Comparison of ENCODE assay signal across 8 cellular contexts in genomic region chr11:62727007-62727832, GRCh38. TPM values are rescaled to one million over a fixed set of nuclear protein-coding genes. Genes with fewer than 3 reads are reported as not detected.
DNase-seq lines count a peak whose midpoint lies in the region; ATAC-seq, FAIRE-seq and TF ChIP-seq lines count a peak whose summit lies in the region.

HNRNPUL2 (minus strand) TSS chr11:62727457; CDS start chr11:62727156, 301 bp downstream.

- intact Hi-C loops in endothelial cell of umbilical vein (cut with micrococcal nuclease), result loop anchor here (1.0 to 5.0 kb wide), 7 partner anchors 18 to 155 kb away; partner anchors contain the start of genes GANAB, SLC3A2, TAF6L and TMEM223

- peak within 1 kb of the TSS; percentile 91 for H3K4me3 ChIP-seq in OCI-LY3 (ENCODE audit: low read length)
- peak within 1 kb of the TSS; percentile 71 to 99 (median 94) for H3K4me3 ChIP-seq in endothelial cell of umbilical vein (replicated peaks in 1 of 3; ENCODE audit: insufficient read depth in 1 of 3, low read depth in 1 of 3, low read length in 3 of 3)
- H3K4me3 ChIP-seq in mononuclear cell (ENCODE audit: low read length), result peak within 1 kb of the TSS; percentile 99

- TF ChIP-seq POLR2A in endothelial cell of umbilical vein (IDR thresholded peaks at IDR 0.05; ENCODE audit: low read depth, low read length), result peak; percentile 92

- no peak for FAIRE-seq in D721Med (lab: Jason Lieb, UNC)
- peak; percentile 95 for FAIRE-seq in endothelial cell of umbilical vein (lab: Jason Lieb, UNC)

- peaks cover 83% of the 10 kb centered on the region for H3K79me2 ChIP-seq in OCI-LY3 (ENCODE audit: low read length)
- peaks cover 71% of the 10 kb centered on the region for H3K79me2 ChIP-seq in endothelial cell of umbilical vein (ENCODE audit: control insufficient read depth, insufficient read depth, low read length)

- peak; percentile 70 for ATAC-seq in GM21515 (IDR thresholded peaks at IDR 0.05; ENCODE audit: unreplicated experiment)

- TF ChIP-seq CTCF in D721Med (IDR thresholded peaks at IDR 0.05; ENCODE audit: insufficient read depth, missing control alignments) (no peak), OCI-LY3 (IDR thresholded peaks at IDR 0.05; ENCODE audit: low read depth, low read length) (no peak), endothelial cell of umbilical vein (IDR thresholded peaks at IDR 0.05; ENCODE audit: extremely low read depth in 1 of 2, insufficient read depth in 1 of 2, low read depth in 1 of 2, low read length in 2 of 2) (no peak)

- H3K4me2 ChIP-seq in OCI-LY3 (ENCODE audit: low read length), result peak within 1 kb of the TSS; percentile 91
- peak within 1 kb of the TSS; percentile 93 for H3K4me2 ChIP-seq in endothelial cell of umbilical vein (ENCODE audit: insufficient read depth, low read length)

- CTCF ChIA-PET in endothelial cell of umbilical vein (lab: Charles Lee), result interaction anchor here (0.6 to 4.5 kb wide), 10 partner anchors 13 to 303 kb away, joined by 3 to 39 read pairs (median 4); partner anchors contain the start of genes SLC3A2, TAF6L, TMEM179B and ZBTB3

- H3K9me1 ChIP-seq in endothelial cell of umbilical vein (replicated peaks; ENCODE audit: control insufficient read depth, extremely low read depth, insufficient read depth, low read length), result no peaks in the 10 kb centered on the region

- H3K36me3 ChIP-seq in OCI-LY3 (replicated peaks; ENCODE audit: low read depth, low read length) (peaks cover 44% of the 10 kb centered on the region), endothelial cell of umbilical vein (ENCODE audit: control insufficient read depth in 2 of 2, extremely low read depth in 1 of 2, insufficient read depth in 2 of 2, low read length in 2 of 2) (peaks cover 6 to 17% of the 10 kb centered on the region in 2 experiments)

- DNase-seq in D721Med (ENCODE audit: insufficient read length, low spot score), result peak; percentile 78
- peak; percentile 96 for DNase-seq in HuH-7 (ENCODE audit: low spot score)
- DNase-seq in activated CD8-positive, alpha-beta memory T cell treated with anti-CD3 and anti-CD28 coated beads, Interleukin-2, amount 50 U/mL, for 48 hours, result peak; percentile 99
- peak; percentile 99 for DNase-seq in endothelial cell of umbilical vein (ENCODE audit: low read depth, low spot score)
- DNase-seq in stimulated activated CD8-positive, alpha-beta memory T cell treated with anti-CD3 and anti-CD28 coated beads, Interleukin-4, amount 100 ng/mL, for 1 hour (ENCODE audit: low read depth in 2 of 2, low spot score in 1 of 2), result peak; percentile 93 to 97

- H3K9ac ChIP-seq in OCI-LY3 (ENCODE audit: low read length) (peak within 1 kb of the TSS; percentile 99), endothelial cell of umbilical vein (replicated peaks; ENCODE audit: extremely low read depth, insufficient read depth, low read length) (peak within 1 kb of the TSS; percentile 82)

- BruUV-seq in endothelial cell of umbilical vein (replicated peaks; lab: Mats Ljungman, UMichigan), result no TSS peak

- H2AFZ ChIP-seq in OCI-LY3 (ENCODE audit: low read depth, low read length) (peak within 1 kb of the TSS; percentile 95), endothelial cell of umbilical vein (ENCODE audit: low read depth, low read length) (peak within 1 kb of the TSS; percentile 86)

- dilution Hi-C loops in endothelial cell of umbilical vein (cut with MboI; ENCODE audit: extremely low pct_ligation_motif_present, low sequenced_read_pairs), result no loop called here

- H3K4me1 ChIP-seq in OCI-LY3 (ENCODE audit: low read length), result peaks cover 17% of the 10 kb centered on the region
- peaks cover 15% of the 10 kb centered on the region for H3K4me1 ChIP-seq in endothelial cell of umbilical vein (ENCODE audit: control insufficient read depth, extremely low read depth, insufficient read depth, low read length)
- peaks cover 48% of the 10 kb centered on the region for H3K4me1 ChIP-seq in mononuclear cell (ENCODE audit: insufficient read depth, low read length)

- H3K27me3 ChIP-seq in OCI-LY3 (ENCODE audit: low read depth, low read length) (no peaks in the 10 kb centered on the region), endothelial cell of umbilical vein (ENCODE audit: control insufficient read depth in 2 of 2, insufficient read depth in 2 of 2, low read length in 2 of 2) (no peaks in the 10 kb centered on the region), mononuclear cell (ENCODE audit: insufficient read depth, low read length) (no peaks in the 10 kb centered on the region)

- H4K20me1 ChIP-seq in OCI-LY3 (ENCODE audit: insufficient read depth, low read length) (peaks cover 28% of the 10 kb centered on the region), endothelial cell of umbilical vein (replicated peaks; ENCODE audit: control insufficient read depth, extremely low read depth, insufficient read depth, low read length) (no peaks in the 10 kb centered on the region)

- POLR2A ChIA-PET in endothelial cell of umbilical vein (lab: Charles Lee), result interaction anchor here (0.7 to 3.2 kb wide), 13 partner anchors 9 to 154 kb away, joined by 3 to 25 read pairs (median 5); partner anchors contain the start of genes C11orf98, CSKMT, EEF1G and GANAB

- H3K27ac ChIP-seq in OCI-LY3 (ENCODE audit: low read length) (peak within 1 kb of the TSS; percentile 96), endothelial cell of umbilical vein (ENCODE audit: insufficient read depth, low read depth, low read length) (peak within 1 kb of the TSS; percentile 67)

- no peaks in the 10 kb centered on the region for H3K9me3 ChIP-seq in OCI-LY3 (ENCODE audit: insufficient read depth, low read length)
- H3K9me3 ChIP-seq in endothelial cell of umbilical vein (replicated peaks; ENCODE audit: control insufficient read depth, insufficient read depth, low read length), result no peaks in the 10 kb centered on the region
- no peaks in the 10 kb centered on the region for H3K9me3 ChIP-seq in mononuclear cell (ENCODE audit: low read depth, low read length)

TF ChIP-seq in endothelial cell of umbilical vein, 7 proteins besides CTCF, POLR2A, EP300 and RAD21:
- peak; percentile 92 for TF ChIP-seq POLR2AphosphoS5 (IDR thresholded peaks at IDR 0.05; ENCODE audit: insufficient read depth, low read depth, low read length)
- TF ChIP-seq, protein P1, sequence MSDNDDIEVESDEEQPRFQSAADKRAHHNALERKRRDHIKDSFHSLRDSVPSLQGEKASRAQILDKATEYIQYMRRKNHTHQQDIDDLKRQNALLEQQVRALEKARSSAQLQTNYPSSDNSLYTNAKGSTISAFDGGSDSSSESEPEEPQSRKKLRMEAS (IDR thresholded peaks at IDR 0.05; ENCODE audit: insufficient read depth, insufficient read length), result peak; percentile 17
- TF ChIP-seq EZH2 (IDR thresholded peaks at IDR 0.05; ENCODE audit: borderline replicate concordance, low read depth, low read length, severe bottlenecking), result no peak
- no peak for TF ChIP-seq FOS (IDR thresholded peaks at IDR 0.05; ENCODE audit: borderline replicate concordance, insufficient read depth, low read length)
- no peak for TF ChIP-seq MYC (IDR thresholded peaks at IDR 0.05; ENCODE audit: low read depth, low read length)
- TF ChIP-seq JUN (IDR thresholded peaks at IDR 0.05; ENCODE audit: borderline replicate concordance, insufficient read depth, insufficient read length, low read depth), result no peak
- no peak for TF ChIP-seq GATA2 (IDR thresholded peaks at IDR 0.05; ENCODE audit: insufficient read depth, insufficient read length, low read depth, low read length)

RNA-seq across cellular contexts. Expression of gene HNRNPUL2, which starts in this region (rescaled TPM):
- total RNA-seq in endothelial cell of umbilical vein, result 53.4 and 56.2 TPM in 2 replicates
- 14.1 and 18.3 TPM in 2 replicates for polyA plus RNA-seq in endothelial cell of umbilical vein
- 24.6 and 26.0 TPM in 2 replicates for polyA plus RNA-seq in endothelial cell of umbilical vein (2011; cell fraction: cytosol; rRNA removed)
- 20.9 and 29.8 TPM in 2 replicates for polyA plus RNA-seq in endothelial cell of umbilical vein (2011; cell fraction: nucleus; rRNA removed)
- polyA plus RNA-seq in endothelial cell of umbilical vein (2012), result 51.5 and 55.8 TPM in 2 replicates
- polyA minus RNA-seq in endothelial cell of umbilical vein, result 21.9 and 22.6 TPM in 2 replicates
- 13.9 TPM for polyA minus RNA-seq in endothelial cell of umbilical vein (2011; cell fraction: cytosol; rRNA and poly(A)+ RNA removed)
- polyA minus RNA-seq in endothelial cell of umbilical vein (2011; cell fraction: nucleus; rRNA and poly(A)+ RNA removed), result 21.5 and 29.4 TPM in 2 replicates
- total RNA-seq in mononuclear cell, result 13.3 TPM

Comparison
In these comparisons a context has a peak if more than half of its experiments do, and no peak if none do; other contexts are left out.
1. Peak in every context shown above with its lines: DNase-seq, ATAC-seq, H3K4me3 ChIP-seq and H3K27ac ChIP-seq.